16 cellular contexts compared by ENCODE assay signal in the genomic region with DNA sequence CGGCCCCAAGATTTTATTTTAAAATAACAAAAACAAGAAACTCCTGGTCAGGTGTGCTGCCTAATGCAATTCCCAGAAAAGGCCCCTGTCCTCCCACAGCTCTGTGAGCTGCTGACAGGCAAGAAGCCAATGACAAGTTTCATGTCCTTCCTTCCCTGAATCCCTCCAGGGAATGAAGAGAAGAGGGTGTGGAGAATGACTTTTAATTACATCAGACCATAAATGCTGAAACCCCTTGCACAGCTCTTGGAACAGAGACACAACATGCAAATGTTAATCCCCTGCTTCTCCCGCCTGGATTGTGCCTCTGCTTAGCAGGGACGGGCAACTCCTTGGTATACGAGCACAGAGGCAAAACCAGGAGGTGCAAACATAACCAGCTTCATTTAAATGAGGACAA.
DNase-seq lines count a peak whose midpoint lies in the region; ATAC-seq, FAIRE-seq and TF ChIP-seq lines count a peak whose summit lies in the region.
"Had no signal": no experiment of that assay in that cellular context is flagged by ENCODE, and none has a peak within 500 bp of the region (broad histone marks: within the 10 kb centered on the region; RNA-seq: fewer than 3 reads in every experiment).

No MANE protein-coding gene starts in this region.

- H3K27me3 Mint-ChIP-seq in MCF 10A (ENCODE audit: insufficient read depth, unreplicated experiment): no peaks in the 10 kb centered on the region

- DNase-seq in NCI-H526 (lab: John Stamatoyannopoulos, UW): peak; percentile 33 to 69
- peak; percentile 99 for DNase-seq in MCF 10A (ENCODE audit: unreplicated experiment)
- DNase-seq in esophagus muscularis mucosa (ENCODE audit: extremely low spot score): peak; percentile 39
- peak; percentile 22 for DNase-seq in superior temporal gyrus (ENCODE audit: extremely low spot score)
- no peak for DNase-seq in HK-2 (ENCODE audit: unreplicated experiment)
- DNase-seq in GM19239 (ENCODE audit: insufficient read length, low spot score): no peak
- DNase-seq: ACHN, COR-L47, GOT3, NCI-H1092, NCI-H1694, NCI-H345, PC-9 had no signal

- no peak for FAIRE-seq in GM19239 (lab: Jason Lieb, UNC)
- FAIRE-seq: GM12892 had no signal

- no peak for TF ChIP-seq CTCF in MCF 10A (IDR thresholded peaks at IDR 0.05; ENCODE audit: unreplicated experiment)
- no peak for TF ChIP-seq CTCF in esophagus muscularis mucosa (IDR thresholded peaks at IDR 0.05)

- no peaks in the 10 kb centered on the region for H3K36me3 Mint-ChIP-seq in MCF 10A (ENCODE audit: insufficient read depth, unreplicated experiment)

- TF ChIP-seq EP300 in esophagus muscularis mucosa (IDR thresholded peaks at IDR 0.05): no peak

- no TSS peak for BruUV-seq in MCF 10A (replicated peaks; lab: Mats Ljungman, UMichigan)

- POLR2A ChIA-PET in MCF 10A (lab: Yijun Ruan, JAX): interaction anchor here (0.8 to 41.8 kb wide), 39 partner anchors 13 to 1246 kb away, joined by 3 to 6956 read pairs (median 7); a partner anchor contains a TSS

- H3K4me3 Mint-ChIP-seq in MCF 10A (ENCODE audit: unreplicated experiment): peak overlapping the region; percentile 22

- no peak for TF ChIP-seq POLR2A in esophagus muscularis mucosa (IDR thresholded peaks at IDR 0.05; ENCODE audit: low read depth)

- H3K4me1 ChIP-seq in esophagus muscularis mucosa: no peaks in the 10 kb centered on the region

- H3K36me3 ChIP-seq in esophagus muscularis mucosa: no peaks in the 10 kb centered on the region

- CTCF ChIA-PET in MCF 10A (lab: Yijun Ruan, JAX): interaction anchor here (0.7 to 41.1 kb wide), 53 partner anchors 14 to 1471 kb away, joined by 3 to 1242 read pairs (median 7); a partner anchor contains a TSS

- peaks cover 43% of the 10 kb centered on the region for H3K4me1 Mint-ChIP-seq in MCF 10A (ENCODE audit: insufficient read depth, unreplicated experiment)

- H3K9me3 ChIP-seq in esophagus muscularis mucosa: no peaks in the 10 kb centered on the region

- peak overlapping the region; percentile 78 for H3K27ac Mint-ChIP-seq in MCF 10A (ENCODE audit: low read depth, unreplicated experiment)

- H3K27ac ChIP-seq in esophagus muscularis mucosa (replicated peaks in 1 of 4): no peak overlapping the region
- H3K27ac ChIP-seq: KMS-11, PC-9 had no signal

- intact Hi-C loops in MCF 10A (cut with micrococcal nuclease): no loop called here
- intact Hi-C loops in esophagus muscularis mucosa (cut with DNase I): no loop called here

- ATAC-seq in GM21390 (IDR thresholded peaks at IDR 0.05; ENCODE audit: unreplicated experiment): no peak

- H3K4me3 ChIP-seq in esophagus muscularis mucosa: no peak overlapping the region
- H3K4me3 ChIP-seq: PC-9 had no signal

- H3K9me3 Mint-ChIP-seq in MCF 10A (ENCODE audit: unreplicated experiment): no peaks in the 10 kb centered on the region

- H3K27me3 ChIP-seq in esophagus muscularis mucosa: no peaks in the 10 kb centered on the region

- 91% methylated on average over 4 of the region's 4 CpGs for WGBS in esophagus muscularis mucosa

Comparison
In these comparisons a context has a peak if more than half of its experiments do, and no peak if none do; other contexts are left out.
1. DNase-seq: peak in NCI-H526 (2 of 2), MCF 10A (single experiment), esophagus muscularis mucosa (single experiment) and superior temporal gyrus (single experiment); none in HK-2 (single experiment) and GM19239 (single experiment).